ENCODE assay signal across 1 cellular context in genomic region chr1:161201828-161202712, GRCh38.
TF ChIP-seq lines count a peak whose summit lies in the region.

TSS of gene NDUFS2 (plus strand) at chr1:161202367. CDS start at chr1:161202386, 19 bp downstream.

TF ChIP-seq in K562, 482 proteins besides CTCF, POLR2A, EP300 and RAD21 (continued from another document and continues in another):
- TF ChIP-seq GTF3C2 (IDR thresholded peaks at IDR 0.05; ENCODE audit: borderline replicate concordance, extremely low read depth, insufficient read length) (no peak), ZNF239 (CRISPR knock-in tag; IDR thresholded peaks at IDR 0.05) (0 out of 2 replicates have a peak, but pooled peaks have one; percentile 34), NR2C1 (IDR thresholded peaks at IDR 0.05) (peak; percentile 97), NR2C1 (tag; IDR thresholded peaks at IDR 0.05) (peak; percentile 99), FOXK1 (CRISPR knock-in tag; IDR thresholded peaks at IDR 0.05; ENCODE audit: borderline replicate concordance) (0 out of 2 replicates have a peak, but pooled peaks have one; percentile 3), CREB5 (CRISPR knock-in tag; IDR thresholded peaks at IDR 0.05) (no peak), ZNF76 (CRISPR knock-in tag; IDR thresholded peaks at IDR 0.05; ENCODE audit: borderline replicate concordance) (no peak), CREB1 (IDR thresholded peaks at IDR 0.05) (peak; percentile 80), CREB1 (CRISPR knock-in tag; IDR thresholded peaks at IDR 0.05) (peak; percentile 70; the same call in 1 of the 2 replicates), ZNF263 (CRISPR knock-in tag; IDR thresholded peaks at IDR 0.05; ENCODE audit: borderline replicate concordance) (no peak), MLX (CRISPR knock-in tag; conservative IDR thresholded peaks at IDR 0.05) (0 out of 4 replicates have a peak, but pooled peaks of 1 of the 2 experiments have one; percentile 54), ZNF224 (CRISPR knock-in tag; IDR thresholded peaks at IDR 0.05) (no peak), MEF2A (IDR thresholded peaks at IDR 0.05; ENCODE audit: control insufficient read depth, low read depth, low read length) (no peak), NCOA4 (IDR thresholded peaks at IDR 0.05; ENCODE audit: partially characterized antibody) (no peak), MCM7 (IDR thresholded peaks at IDR 0.05) (no peak), ZFX (CRISPR knock-in tag; IDR thresholded peaks at IDR 0.05) (peak; percentile 86), MAZ (CRISPR knock-in tag; conservative IDR thresholded peaks at IDR 0.05 in 1 of 2, IDR thresholded peaks at IDR 0.05 in 1 of 2) (peak; percentile 43 to 67), TSC22D4 (tag; IDR thresholded peaks at IDR 0.05) (no peak), OTX1 (CRISPR knock-in tag; IDR thresholded peaks at IDR 0.05) (0 out of 2 replicates have a peak, but pooled peaks have one; percentile 18), CGGBP1 (CRISPR knock-in tag; IDR thresholded peaks at IDR 0.05) (no peak), SREBF1 (IDR thresholded peaks at IDR 0.05; ENCODE audit: borderline replicate concordance, low read depth, low read length) (no peak), GTF2A2 (tag; IDR thresholded peaks at IDR 0.05) (no peak), POLR2H (tag; IDR thresholded peaks at IDR 0.05; ENCODE audit: low read depth) (peak; percentile 81), SIX5 (IDR thresholded peaks at IDR 0.05; ENCODE audit: borderline replicate concordance in 1 of 2, insufficient read depth in 1 of 2, low read depth in 1 of 2, low read length in 2 of 2) (peak; percentile 82 to 88), ZNF316 (IDR thresholded peaks at IDR 0.05) (no peak), USF2 (CRISPR knock-in tag; IDR thresholded peaks at IDR 0.05) (no peak), ZC3H8 (IDR thresholded peaks at IDR 0.05) (no peak), MAFK (IDR thresholded peaks at IDR 0.05; ENCODE audit: low read length) (no peak), RBFOX2 (IDR thresholded peaks at IDR 0.05; ENCODE audit: low read depth, low read length) (peak; percentile 96), ZBTB1 (CRISPR knock-in tag; IDR thresholded peaks at IDR 0.05; ENCODE audit: borderline replicate concordance, low read depth) (0 out of 2 replicates have a peak, but pooled peaks have one; percentile 21), C11orf30 (IDR thresholded peaks at IDR 0.05; ENCODE audit: low read depth) (peak; percentile 80), ZC3H11A (IDR thresholded peaks at IDR 0.05; ENCODE audit: low read depth, low read length) (no peak), STAT6 (CRISPR knock-in tag; IDR thresholded peaks at IDR 0.05) (no peak), CHCHD3 (CRISPR knock-in tag; IDR thresholded peaks at IDR 0.05) (no peak), NR0B1 (IDR thresholded peaks at IDR 0.05; ENCODE audit: partially characterized antibody) (no peak), KDM1A (IDR thresholded peaks at IDR 0.05) (peak; percentile 73 to 75; a peak in 3 of 4 replicates), TAF7 (tag; IDR thresholded peaks at IDR 0.05) (peak; percentile 97), RNF219 (CRISPR knock-in tag; IDR thresholded peaks at IDR 0.05) (no peak), PHB2 (IDR thresholded peaks at IDR 0.05; ENCODE audit: low read depth) (no peak), FUS (optimal IDR thresholded peaks at IDR 0.05; ENCODE audit: low read depth, low read length) (no peak), MTA2 (IDR thresholded peaks at IDR 0.05; ENCODE audit: low read depth) (no peak), FOXK2 (conservative IDR thresholded peaks at IDR 0.05 in 1 of 2, IDR thresholded peaks at IDR 0.05 in 1 of 2; ENCODE audit: low read depth in 2 of 2) (peak; percentile 93 to 96), ZNF175 (CRISPR knock-in tag; IDR thresholded peaks at IDR 0.05; ENCODE audit: low read depth) (peak; percentile 73; the same call in 1 of the 2 replicates), TCF3 (CRISPR knock-in tag; IDR thresholded peaks at IDR 0.05) (no peak; the same call in 1 of the 2 replicates), ZNF277 (CRISPR knock-in tag; IDR thresholded peaks at IDR 0.05; ENCODE audit: borderline replicate concordance) (no peak), CBFA2T3 (IDR thresholded peaks at IDR 0.05) (no peak), E2F8 (IDR thresholded peaks at IDR 0.05; ENCODE audit: low read depth, partially characterized antibody) (peak; percentile 92), ZNF274 (IDR thresholded peaks at IDR 0.05; ENCODE audit: borderline replicate concordance, low read depth, low read length) (no peak), TCFL5 (CRISPR knock-in tag; conservative IDR thresholded peaks at IDR 0.05) (no peak), FOXA3 (CRISPR knock-in tag; conservative IDR thresholded peaks at IDR 0.05 in 1 of 2, IDR thresholded peaks at IDR 0.05 in 1 of 2) (peak in 1 of 2 experiments; percentile 9; a peak in 1 of 4 replicates), ZNF778 (CRISPR knock-in tag; IDR thresholded peaks at IDR 0.05) (no peak), MAX (CRISPR knock-in tag; IDR thresholded peaks at IDR 0.05) (peak; percentile 67), ZNF75A (CRISPR knock-in tag; IDR thresholded peaks at IDR 0.05) (no peak; the same call in 1 of the 2 replicates), ARNT (IDR thresholded peaks at IDR 0.05) (no peak), ZNF408 (CRISPR knock-in tag; IDR thresholded peaks at IDR 0.05; ENCODE audit: low read depth) (no peak)
